In the genomic region with DNA sequence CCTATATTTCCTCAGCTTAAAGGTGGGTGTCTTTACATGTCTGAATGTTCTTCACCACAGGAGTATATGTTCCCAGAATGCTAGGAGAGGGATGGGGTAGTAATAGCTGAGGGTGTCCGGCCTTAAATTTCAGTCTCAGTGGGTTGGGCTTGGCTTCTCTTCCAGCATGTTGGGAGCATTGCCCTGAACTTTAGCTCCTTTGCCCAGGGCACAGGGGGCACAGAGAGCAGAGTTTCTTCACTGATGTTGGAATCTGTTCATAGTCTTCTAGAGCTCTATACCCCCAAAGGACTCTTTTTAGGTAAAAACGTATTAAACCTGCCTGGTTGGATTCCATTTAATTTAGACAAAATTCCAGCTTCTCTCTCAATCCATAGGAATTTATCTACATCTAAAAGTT, we compare ENCODE assay signal across 9 cellular contexts.
"Had no signal": no experiment of that assay in that cellular context is flagged by ENCODE, and none has a peak within 500 bp of the region (broad histone marks: within the 10 kb centered on the region; RNA-seq: fewer than 3 reads in every experiment).

No MANE protein-coding gene starts in this region.

- H3K4me3 ChIP-seq: GM23248, HAP-1, K562 had no signal

- H2AFZ ChIP-seq: GM23248 had no signal

- FAIRE-seq: K562 had no signal

- H3K27ac ChIP-seq: GM23248, HL-60 had no signal

- H3K9ac ChIP-seq: GM23248 had no signal

- DNase-seq: GM23248, GOT3, H7, HFFc6, IMR-90 had no signal

- H3K9me3 ChIP-seq: HAP-1 had no signal

- H3K36me3 ChIP-seq: HAP-1 had no signal

- H3K4me3 Mint-ChIP-seq: HFFc6 had no signal

- H3K27ac Mint-ChIP-seq: HFFc6 had no signal

- H3K4me1 ChIP-seq: HAP-1 had no signal

- ATAC-seq: HCT116, K562 had no signal
